In the genomic region with DNA sequence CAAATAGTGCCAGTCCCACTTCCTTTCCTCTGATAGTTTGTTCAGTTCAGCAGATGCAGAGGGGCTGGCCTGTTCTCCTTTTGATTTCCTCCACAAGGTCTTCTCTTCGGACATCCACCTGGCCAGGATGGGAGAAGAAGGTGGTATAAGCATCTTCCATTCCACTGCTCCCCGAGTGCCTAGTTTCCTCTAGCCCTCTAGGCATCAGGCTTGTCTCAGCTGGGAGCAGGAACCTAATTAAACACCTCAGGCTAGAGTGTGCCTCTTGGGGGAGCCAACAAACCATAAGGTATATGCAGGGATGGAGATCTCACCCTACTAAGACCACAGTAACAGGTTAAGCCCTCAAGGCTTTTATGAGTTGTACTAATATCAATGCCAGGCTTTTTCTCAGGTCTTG, we compare ENCODE assay signal across 1 cellular context.
TF ChIP-seq lines count a peak whose summit lies in the region.

No MANE protein-coding gene starts in this region.

TF ChIP-seq in GM12878, 131 proteins besides CTCF, POLR2A, EP300 and RAD21:
- TF ChIP-seq KLF5 (IDR thresholded peaks at IDR 0.05; ENCODE audit: partially characterized antibody) (no peak), SREBF2 (IDR thresholded peaks at IDR 0.05; ENCODE audit: low read length) (no peak), YY1 (IDR thresholded peaks at IDR 0.05; ENCODE audit: low read depth, low read length) (no peak), RAD51 (IDR thresholded peaks at IDR 0.05) (no peak), MEF2B (IDR thresholded peaks at IDR 0.05; ENCODE audit: partially characterized antibody, poor library complexity, severe bottlenecking) (no peak), HDAC6 (IDR thresholded peaks at IDR 0.05; ENCODE audit: unreplicated experiment) (no peak), TBL1XR1 (IDR thresholded peaks at IDR 0.05; ENCODE audit: low read depth, low read length) (no peak), EGR1 (IDR thresholded peaks at IDR 0.05; ENCODE audit: borderline replicate concordance in 1 of 2, low read depth in 2 of 2, low read length in 2 of 2) (no peak), RFX5 (IDR thresholded peaks at IDR 0.05; ENCODE audit: low read depth, low read length) (no peak), BHLHE40 (IDR thresholded peaks at IDR 0.05; ENCODE audit: borderline replicate concordance in 1 of 2, low read depth in 2 of 2, low read length in 1 of 2) (no peak), MTA2 (IDR thresholded peaks at IDR 0.05; ENCODE audit: low read depth) (no peak), WRNIP1 (IDR thresholded peaks at IDR 0.05; ENCODE audit: borderline replicate concordance, low read depth, low read length) (no peak), SP1 (IDR thresholded peaks at IDR 0.05; ENCODE audit: low read depth, low read length) (no peak), STAT3 (IDR thresholded peaks at IDR 0.05; ENCODE audit: low read depth, low read length) (no peak), CREM (IDR thresholded peaks at IDR 0.05; ENCODE audit: low read depth) (no peak)
- TF ChIP-seq, protein P1, sequence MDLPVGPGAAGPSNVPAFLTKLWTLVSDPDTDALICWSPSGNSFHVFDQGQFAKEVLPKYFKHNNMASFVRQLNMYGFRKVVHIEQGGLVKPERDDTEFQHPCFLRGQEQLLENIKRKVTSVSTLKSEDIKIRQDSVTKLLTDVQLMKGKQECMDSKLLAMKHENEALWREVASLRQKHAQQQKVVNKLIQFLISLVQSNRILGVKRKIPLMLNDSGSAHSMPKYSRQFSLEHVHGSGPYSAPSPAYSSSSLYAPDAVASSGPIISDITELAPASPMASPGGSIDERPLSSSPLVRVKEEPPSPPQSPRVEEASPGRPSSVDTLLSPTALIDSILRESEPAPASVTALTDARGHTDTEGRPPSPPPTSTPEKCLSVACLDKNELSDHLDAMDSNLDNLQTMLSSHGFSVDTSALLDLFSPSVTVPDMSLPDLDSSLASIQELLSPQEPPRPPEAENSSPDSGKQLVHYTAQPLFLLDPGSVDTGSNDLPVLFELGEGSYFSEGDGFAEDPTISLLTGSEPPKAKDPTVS (IDR thresholded peaks at IDR 0.05; ENCODE audit: low read depth, low read length): no peak
- TF ChIP-seq, protein P2, sequence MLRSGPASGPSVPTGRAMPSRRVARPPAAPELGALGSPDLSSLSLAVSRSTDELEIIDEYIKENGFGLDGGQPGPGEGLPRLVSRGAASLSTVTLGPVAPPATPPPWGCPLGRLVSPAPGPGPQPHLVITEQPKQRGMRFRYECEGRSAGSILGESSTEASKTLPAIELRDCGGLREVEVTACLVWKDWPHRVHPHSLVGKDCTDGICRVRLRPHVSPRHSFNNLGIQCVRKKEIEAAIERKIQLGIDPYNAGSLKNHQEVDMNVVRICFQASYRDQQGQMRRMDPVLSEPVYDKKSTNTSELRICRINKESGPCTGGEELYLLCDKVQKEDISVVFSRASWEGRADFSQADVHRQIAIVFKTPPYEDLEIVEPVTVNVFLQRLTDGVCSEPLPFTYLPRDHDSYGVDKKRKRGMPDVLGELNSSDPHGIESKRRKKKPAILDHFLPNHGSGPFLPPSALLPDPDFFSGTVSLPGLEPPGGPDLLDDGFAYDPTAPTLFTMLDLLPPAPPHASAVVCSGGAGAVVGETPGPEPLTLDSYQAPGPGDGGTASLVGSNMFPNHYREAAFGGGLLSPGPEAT (IDR thresholded peaks at IDR 0.05; ENCODE audit: low read depth): no peak
- TF ChIP-seq, protein P3, sequence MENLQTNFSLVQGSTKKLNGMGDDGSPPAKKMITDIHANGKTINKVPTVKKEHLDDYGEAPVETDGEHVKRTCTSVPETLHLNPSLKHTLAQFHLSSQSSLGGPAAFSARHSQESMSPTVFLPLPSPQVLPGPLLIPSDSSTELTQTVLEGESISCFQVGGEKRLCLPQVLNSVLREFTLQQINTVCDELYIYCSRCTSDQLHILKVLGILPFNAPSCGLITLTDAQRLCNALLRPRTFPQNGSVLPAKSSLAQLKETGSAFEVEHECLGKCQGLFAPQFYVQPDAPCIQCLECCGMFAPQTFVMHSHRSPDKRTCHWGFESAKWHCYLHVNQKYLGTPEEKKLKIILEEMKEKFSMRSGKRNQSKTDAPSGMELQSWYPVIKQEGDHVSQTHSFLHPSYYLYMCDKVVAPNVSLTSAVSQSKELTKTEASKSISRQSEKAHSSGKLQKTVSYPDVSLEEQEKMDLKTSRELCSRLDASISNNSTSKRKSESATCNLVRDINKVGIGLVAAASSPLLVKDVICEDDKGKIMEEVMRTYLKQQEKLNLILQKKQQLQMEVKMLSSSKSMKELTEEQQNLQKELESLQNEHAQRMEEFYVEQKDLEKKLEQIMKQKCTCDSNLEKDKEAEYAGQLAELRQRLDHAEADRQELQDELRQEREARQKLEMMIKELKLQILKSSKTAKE (IDR thresholded peaks at IDR 0.05; ENCODE audit: low read depth, poor library complexity, severe bottlenecking): no peak
- TF ChIP-seq, protein P4, sequence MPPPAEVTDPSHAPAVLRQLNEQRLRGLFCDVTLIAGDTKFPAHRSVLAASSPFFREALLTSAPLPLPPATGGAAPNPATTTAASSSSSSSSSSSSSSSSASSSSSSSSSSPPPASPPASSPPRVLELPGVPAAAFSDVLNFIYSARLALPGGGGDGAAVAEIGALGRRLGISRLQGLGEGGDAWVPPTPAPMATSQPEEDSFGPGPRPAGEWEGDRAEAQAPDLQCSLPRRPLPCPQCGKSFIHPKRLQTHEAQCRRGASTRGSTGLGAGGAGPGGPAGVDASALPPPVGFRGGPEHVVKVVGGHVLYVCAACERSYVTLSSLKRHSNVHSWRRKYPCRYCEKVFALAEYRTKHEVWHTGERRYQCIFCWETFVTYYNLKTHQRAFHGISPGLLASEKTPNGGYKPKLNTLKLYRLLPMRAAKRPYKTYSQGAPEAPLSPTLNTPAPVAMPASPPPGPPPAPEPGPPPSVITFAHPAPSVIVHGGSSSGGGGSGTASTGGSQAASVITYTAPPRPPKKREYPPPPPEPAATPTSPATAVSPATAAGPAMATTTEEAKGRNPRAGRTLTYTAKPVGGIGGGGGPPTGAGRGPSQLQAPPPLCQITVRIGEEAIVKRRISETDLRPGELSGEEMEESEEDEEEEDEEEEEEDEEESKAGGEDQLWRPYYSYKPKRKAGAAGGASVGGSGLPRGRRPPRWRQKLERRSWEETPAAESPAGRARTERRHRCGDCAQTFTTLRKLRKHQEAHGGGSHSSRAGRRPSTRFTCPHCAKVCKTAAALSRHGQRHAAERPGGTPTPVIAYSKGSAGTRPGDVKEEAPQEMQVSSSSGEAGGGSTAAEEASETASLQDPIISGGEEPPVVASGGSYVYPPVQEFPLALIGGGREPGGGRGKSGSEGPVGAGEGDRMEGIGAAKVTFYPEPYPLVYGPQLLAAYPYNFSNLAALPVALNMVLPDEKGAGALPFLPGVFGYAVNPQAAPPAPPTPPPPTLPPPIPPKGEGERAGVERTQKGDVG (CRISPR knock-in tag; IDR thresholded peaks at IDR 0.05): no peak
